In genomic region chr9:83707768-83708514, GRCh38 we compare ENCODE assay signal across 8 cellular contexts. TPM values are rescaled to one million over a fixed set of nuclear protein-coding genes. Genes with fewer than 3 reads are reported as not detected.
DNase-seq lines count a peak whose midpoint lies in the region; ATAC-seq lines count a peak whose summit lies in the region.

UBQLN1 (minus strand) TSS chr9:83707958; CDS start chr9:83707679, 279 bp downstream.

- CTCF ChIA-PET in activated CD4-positive, alpha-beta T cell treated with anti-CD3 and anti-CD28 coated beads, Interleukin-2, amount 10 ng/mL, durations not matched to agents 7 days and 5 days (lab: Charles Lee), result interaction anchor here (0.6 to 1.7 kb wide), 5 partner anchors 9 to 87 kb away, joined by 3 to 4 read pairs (median 3); no protein-coding TSS in a partner anchor

- peak within 1 kb of the TSS; percentile 100 for H3K27ac Mint-ChIP-seq in activated CD4-positive, alpha-beta T cell treated with anti-CD3 and anti-CD28 coated beads, Interleukin-2, amount 10 ng/mL, durations not matched to agents 7 days and 5 days

- peaks cover 18% of the 10 kb centered on the region for H3K36me3 Mint-ChIP-seq in activated CD4-positive, alpha-beta T cell treated with anti-CD3 and anti-CD28 coated beads, Interleukin-2, amount 10 ng/mL, durations not matched to agents 7 days and 5 days (ENCODE audit: low read depth)

- peaks cover 37% of the 10 kb centered on the region for H3K4me1 Mint-ChIP-seq in activated CD4-positive, alpha-beta T cell treated with anti-CD3 and anti-CD28 coated beads, Interleukin-2, amount 10 ng/mL, durations not matched to agents 7 days and 5 days

- DNase-seq in C1 segment of cervical spinal cord (lab: John Stamatoyannopoulos, UW) (peak; percentile 50 to 99 (median 94)), NCI-H69 (lab: John Stamatoyannopoulos, UW) (peak; percentile 98), cortex of kidney (lab: John Stamatoyannopoulos, UW) (peak; percentile 53), left kidney (ENCODE audit: low read depth, low spot score) (peak; percentile 97)
- peak; percentile 92 for DNase-seq in activated CD4-positive, alpha-beta T cell treated with anti-CD3 and anti-CD28 coated beads, Interleukin-2, amount 10 ng/mL, durations not matched to agents 7 days and 5 days
- peak; percentile 89 for DNase-seq in stimulated activated CD4-positive, alpha-beta T cell treated with anti-CD3 and anti-CD28 coated beads, Interleukin-1b, Interleukin-23, amount 100 ng/mL, for 48 hours

- ATAC-seq in GM19372 (IDR thresholded peaks at IDR 0.05; ENCODE audit: low read depth, unreplicated experiment) (peak; percentile 70), HG03521 (IDR thresholded peaks at IDR 0.05; ENCODE audit: unreplicated experiment) (peak; percentile 73)

- peaks cover 3% of the 10 kb centered on the region for H3K9me3 Mint-ChIP-seq in activated CD4-positive, alpha-beta T cell treated with anti-CD3 and anti-CD28 coated beads, Interleukin-2, amount 10 ng/mL, durations not matched to agents 7 days and 5 days

- H3K27me3 Mint-ChIP-seq in activated CD4-positive, alpha-beta T cell treated with anti-CD3 and anti-CD28 coated beads, Interleukin-2, amount 10 ng/mL, durations not matched to agents 7 days and 5 days, result no peaks in the 10 kb centered on the region

- POLR2A ChIA-PET in activated CD4-positive, alpha-beta T cell treated with anti-CD3 and anti-CD28 coated beads, Interleukin-2, amount 10 ng/mL, durations not matched to agents 7 days and 5 days (lab: Charles Lee), result interaction anchor here (0.7 to 1.7 kb wide), 2 partner anchors 19 to 84 kb away, joined by 3 to 6 read pairs; no protein-coding TSS in a partner anchor

- H3K4me3 Mint-ChIP-seq in activated CD4-positive, alpha-beta T cell treated with anti-CD3 and anti-CD28 coated beads, Interleukin-2, amount 10 ng/mL, durations not matched to agents 7 days and 5 days, result peak within 1 kb of the TSS; percentile 85

RNA-seq across cellular contexts. Expression of gene UBQLN1, which starts in this region (rescaled TPM):
- total RNA-seq in activated CD4-positive, alpha-beta T cell treated with anti-CD3 and anti-CD28 coated beads, Interleukin-2, amount 10 ng/mL, durations not matched to agents 7 days and 5 days, result 100 to 1,000 TPM in 1 of 2 experiments, 10 to 100 TPM in 1; 95.7 to 110 TPM

Comparison
In these comparisons a context has a peak if more than half of its experiments do, and no peak if none do; other contexts are left out.
1. Peak in every context shown above with its lines: DNase-seq and ATAC-seq.